ENCODE assay signal across 8 cellular contexts in the genomic region with DNA sequence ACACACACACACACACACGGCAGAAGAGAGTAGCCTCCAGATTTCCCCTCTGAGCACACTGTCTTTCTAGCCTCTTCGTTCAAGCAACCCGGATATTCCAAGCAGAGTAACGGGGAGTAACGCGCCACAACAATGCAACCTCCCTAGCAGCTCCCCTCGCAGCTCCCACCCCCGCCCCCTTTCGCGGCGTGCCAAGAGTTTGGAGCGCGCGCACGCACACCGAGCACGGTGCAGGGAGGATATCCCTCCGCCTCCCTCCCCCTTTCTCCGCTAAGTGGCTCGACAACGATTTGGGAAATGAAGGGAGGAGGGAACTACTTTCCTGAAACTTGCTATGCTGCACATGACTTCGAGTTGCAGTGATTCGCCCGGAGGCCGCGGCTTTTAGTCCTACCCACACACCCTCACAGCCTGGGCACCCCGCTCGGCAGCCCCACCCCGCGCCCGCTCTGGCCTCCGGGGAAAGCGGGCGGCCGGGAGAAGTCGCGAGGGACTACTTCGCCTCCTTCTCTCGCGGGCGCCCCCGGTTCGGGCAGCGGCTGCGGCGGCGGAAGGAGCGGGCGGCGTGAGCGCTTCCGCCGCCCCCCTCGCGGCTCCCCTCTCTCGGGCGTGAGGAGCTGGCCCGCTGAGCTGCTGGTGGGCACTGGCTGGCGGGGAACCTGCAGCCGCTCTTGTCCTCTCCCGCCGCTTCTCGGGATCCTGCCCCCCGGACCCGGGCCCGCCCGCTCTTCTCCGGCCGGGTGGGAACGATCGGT. TPM values are rescaled to one million over a fixed set of nuclear protein-coding genes. Genes with fewer than 3 reads are reported as not detected.
A peak's percentile ranks its signal among the peaks of the same experiment; 100 is the strongest.
DNase-seq lines count a peak whose midpoint lies in the region; ATAC-seq and TF ChIP-seq lines count a peak whose summit lies in the region.

No MANE protein-coding gene starts in this region.

- no peaks in the 10 kb centered on the region for H3K9me3 ChIP-seq in psoas muscle

- no peaks in the 10 kb centered on the region for H3K27me3 ChIP-seq in psoas muscle (ENCODE audit: insufficient read depth in 3 of 3, low read length in 2 of 3)

- peak; percentile 88 for DNase-seq in NCI-H1694 treated with DMSO at 0.1 percent for 48 hours (lab: John Stamatoyannopoulos, UW)
- peak; percentile 34 for DNase-seq in T-helper 22 cell (ENCODE audit: low read depth)
- peak; percentile 96 for DNase-seq in astrocyte of the cerebellum (ENCODE audit: low read depth)
- peak; percentile 79 for DNase-seq in hepatic stellate cell (ENCODE audit: low spot score)
- peak; percentile 92 to 94 for DNase-seq in psoas muscle

- intact Hi-C loops in psoas muscle (cut with DNase I), result loop anchor here in 1 of 2 donors (5.0 to 10.0 kb wide), 4 partner anchors 55 to 180 kb away; no protein-coding TSS in a partner anchor

- in situ Hi-C loops in astrocyte of the cerebellum (cut with HindIII; ENCODE audit: low sequenced_read_pairs), result no loop called here

- WGBS in psoas muscle, 3 donors, result 1% methylated on average over 50 to 71 of the region's 71 CpGs

- H3K4me1 ChIP-seq in psoas muscle, result peaks cover 3% of the 10 kb centered on the region

- ATAC-seq in HG02763 (IDR thresholded peaks at IDR 0.05; ENCODE audit: unreplicated experiment), result peak; percentile 44
- ATAC-seq in psoas muscle, result peak; percentile 88 to 90 (median 89)
- no peak for ATAC-seq in GM18870 (IDR thresholded peaks at IDR 0.05; ENCODE audit: unreplicated experiment)

- TF ChIP-seq POLR2A in GM10847 (IDR thresholded peaks at IDR 0.05; ENCODE audit: extremely low read depth, insufficient read length), result peak; percentile 51

- H3K36me3 ChIP-seq in psoas muscle (ENCODE audit: insufficient read depth in 1 of 2, low read depth in 1 of 2), result no peaks in the 10 kb centered on the region

- TF ChIP-seq CTCF in astrocyte of the cerebellum (IDR thresholded peaks at IDR 0.05; ENCODE audit: low read depth, low read length, missing control alignments), result no peak
- no peak for TF ChIP-seq CTCF in psoas muscle (IDR thresholded peaks at IDR 0.05)

- H3K4me3 ChIP-seq in astrocyte of the cerebellum (ENCODE audit: low read depth, low read length), result peak overlapping the region; percentile 95
- H3K4me3 ChIP-seq in psoas muscle, result peak overlapping the region; percentile 90

- peak overlapping the region; percentile 93 for H3K27ac ChIP-seq in psoas muscle

RNA-seq across cellular contexts. Expression of gene SPRED1, which starts 0.7 kb away (rescaled TPM):
- total RNA-seq in psoas muscle, result 1 to 10 TPM; 4.2 to 7.1 (median 5.7) TPM
- polyA plus RNA-seq in psoas muscle, result 1 to 10 TPM in 2 of 3 donors, under 1 TPM in 1; 0.98 to 2.0 (median 1.8) TPM

Comparison
In these comparisons a context has a peak if more than half of its experiments do, and no peak if none do; other contexts are left out.
1. DNase-seq: peak in every context shown above with its lines; median percentile 96 in astrocyte of the cerebellum; 93 in psoas muscle; 88 in NCI-H1694 treated with DMSO at 0.1 percent for 48 hours; 79 in hepatic stellate cell; 34 in T-helper 22 cell.